In genomic region chr14:65824285-65824977, GRCh38 we compare ENCODE assay signal across 8 cellular contexts.
DNase-seq lines count a peak whose midpoint lies in the region; ATAC-seq and TF ChIP-seq lines count a peak whose summit lies in the region.

No MANE protein-coding gene starts in this region.

- H3K27me3 Mint-ChIP-seq in activated CD4-positive, alpha-beta memory T cell treated with anti-CD3 and anti-CD28 coated beads, Interleukin-2, amount 10 ng/mL, durations not matched to agents 7 days and 5 days = peaks cover 3% of the 10 kb centered on the region
- H3K27me3 Mint-ChIP-seq in endodermal cell (ENCODE audit: insufficient read depth) = peaks cover 21% of the 10 kb centered on the region
- H3K27me3 Mint-ChIP-seq in naive B cell = peaks cover 3 to 9% (median 4%) of the 10 kb centered on the region in 3 donors

- peaks cover 18% of the 10 kb centered on the region for H3K4me1 ChIP-seq in endodermal cell (ENCODE audit: control insufficient read depth, insufficient read depth, low read length)

- no peaks in the 10 kb centered on the region for H3K9me3 Mint-ChIP-seq in activated CD4-positive, alpha-beta memory T cell treated with anti-CD3 and anti-CD28 coated beads, Interleukin-2, amount 10 ng/mL, durations not matched to agents 7 days and 5 days
- H3K9me3 Mint-ChIP-seq in endodermal cell (no peaks in the 10 kb centered on the region), naive B cell (no peaks in the 10 kb centered on the region)

- DNase-seq in NK-92 treated with Interleukin-12 subunit alpha and Interleukin-12 subunit beta, amount 100 ng/mL, for 24 hours (lab: John Stamatoyannopoulos, UW) = peak; percentile 12
- DNase-seq in NK-92 (lab: John Stamatoyannopoulos, UW; ENCODE audit: unreplicated experiment) = no peak
- DNase-seq in NCI-H748 (lab: John Stamatoyannopoulos, UW; ENCODE audit: unreplicated experiment) = peak; percentile 79
- DNase-seq in activated CD4-positive, alpha-beta memory T cell treated with anti-CD3 and anti-CD28 coated beads, Interleukin-2, amount 10 ng/mL, durations not matched to agents 7 days and 5 days = peak; percentile 69
- DNase-seq in endodermal cell = peak; percentile 87
- peak; percentile 62 for DNase-seq in naive B cell
- peak; percentile 5 to 76 (median 35) for DNase-seq in stimulated activated naive CD4-positive, alpha-beta T cell (lab: John Stamatoyannopoulos, UW)

- H3K27me3 ChIP-seq in endodermal cell (ENCODE audit: control insufficient read depth, insufficient read depth, low read length, poor library complexity, severe bottlenecking) = peaks cover under 1% of the 10 kb centered on the region

- no peak overlapping the region for H3K27ac Mint-ChIP-seq in activated CD4-positive, alpha-beta memory T cell treated with anti-CD3 and anti-CD28 coated beads, Interleukin-2, amount 10 ng/mL, durations not matched to agents 7 days and 5 days
- H3K27ac Mint-ChIP-seq in endodermal cell (no peak overlapping the region), naive B cell (no peak overlapping the region)

- no peak overlapping the region for H3K27ac ChIP-seq in endodermal cell (ENCODE audit: low read depth, low read length)

- no peaks in the 10 kb centered on the region for H3K9me3 ChIP-seq in endodermal cell (ENCODE audit: control insufficient read depth, low read length)

- peak; percentile 100 for TF ChIP-seq CTCF in endodermal cell (conservative IDR thresholded peaks at IDR 0.05)

- no peaks in the 10 kb centered on the region for H3K36me3 Mint-ChIP-seq in activated CD4-positive, alpha-beta memory T cell treated with anti-CD3 and anti-CD28 coated beads, Interleukin-2, amount 10 ng/mL, durations not matched to agents 7 days and 5 days (ENCODE audit: low read depth)
- no peaks in the 10 kb centered on the region for H3K36me3 Mint-ChIP-seq in endodermal cell (ENCODE audit: low read depth)
- no peaks in the 10 kb centered on the region for H3K36me3 Mint-ChIP-seq in naive B cell

- H3K36me3 ChIP-seq in endodermal cell (ENCODE audit: control insufficient read depth, insufficient read depth, low read length) = no peaks in the 10 kb centered on the region

- WGBS in endodermal cell (ENCODE audit: insufficient coverage in 1 of 2, insufficient read length in 1 of 2), 2 experiments = 17 to 58% methylated on average over 2 to 4 of the region's 4 CpGs

- no peak overlapping the region for H3K4me3 Mint-ChIP-seq in activated CD4-positive, alpha-beta memory T cell treated with anti-CD3 and anti-CD28 coated beads, Interleukin-2, amount 10 ng/mL, durations not matched to agents 7 days and 5 days
- H3K4me3 Mint-ChIP-seq in endodermal cell (no peak overlapping the region), naive B cell (no peak overlapping the region)

- no peak overlapping the region for H3K9ac ChIP-seq in endodermal cell (ENCODE audit: extremely low read depth, low read length, poor library complexity, severe bottlenecking)

- CTCF ChIA-PET in activated CD4-positive, alpha-beta memory T cell treated with anti-CD3 and anti-CD28 coated beads, Interleukin-2, amount 10 ng/mL, durations not matched to agents 7 days and 5 days (lab: Charles Lee) = interaction anchor here (0.6 to 5.0 kb wide), 51 partner anchors 9 to 660 kb away, joined by 3 to 76 read pairs (median 4); partner anchors contain the start of gene FUT8

- H3K4me1 Mint-ChIP-seq in activated CD4-positive, alpha-beta memory T cell treated with anti-CD3 and anti-CD28 coated beads, Interleukin-2, amount 10 ng/mL, durations not matched to agents 7 days and 5 days = peaks cover 14% of the 10 kb centered on the region
- H3K4me1 Mint-ChIP-seq in endodermal cell (peaks cover 41% of the 10 kb centered on the region), naive B cell (no peaks in the 10 kb centered on the region)

- H3K4me3 ChIP-seq in endodermal cell (ENCODE audit: low read length) = no peak overlapping the region

- peak; percentile 68 for ATAC-seq in HG03442 (IDR thresholded peaks at IDR 0.05; ENCODE audit: unreplicated experiment)
- ATAC-seq in naive B cell (ENCODE audit: low read depth in 2 of 2) = peak; percentile 62 to 79

- POLR2A ChIA-PET in activated CD4-positive, alpha-beta memory T cell treated with anti-CD3 and anti-CD28 coated beads, Interleukin-2, amount 10 ng/mL, durations not matched to agents 7 days and 5 days (lab: Charles Lee) = interaction anchor here (0.6 to 1.5 kb wide), 11 partner anchors 22 to 542 kb away, joined by 3 to 9 read pairs (median 4); partner anchors contain the start of gene FUT8
